In genomic region chr10:17454801-17455520, GRCh38 we compare ENCODE assay signal across 9 cellular contexts. TPM values are rescaled to one million over a fixed set of nuclear protein-coding genes. Genes with fewer than 3 reads are reported as not detected.
A peak's percentile ranks its signal among the peaks of the same experiment; 100 is the strongest.
DNase-seq lines count a peak whose midpoint lies in the region; ATAC-seq and TF ChIP-seq lines count a peak whose summit lies in the region.
"Had no signal": no experiment of that assay in that cellular context is flagged by ENCODE, and none has a peak within 500 bp of the region (broad histone marks: within the 10 kb centered on the region; RNA-seq: fewer than 3 reads in every experiment).

No MANE protein-coding gene starts in this region.

- H3K36me3 ChIP-seq in esophagus squamous epithelium (no peaks in the 10 kb centered on the region), skeletal muscle satellite cell (ENCODE audit: insufficient read depth, low read length) (no peaks in the 10 kb centered on the region)

- TF ChIP-seq CTCF in esophagus squamous epithelium (IDR thresholded peaks at IDR 0.05) (no peak), foreskin keratinocyte (conservative IDR thresholded peaks at IDR 0.05) (no peak)

- TF ChIP-seq POLR2A in esophagus squamous epithelium (IDR thresholded peaks at IDR 0.05), result no peak

- intact Hi-C loops in esophagus squamous epithelium (cut with DNase I), result no loop called here

- WGBS in esophagus squamous epithelium, 2 donors, result 53 to 78% methylated on average over 3 to 6 of the region's 6 CpGs

- peak overlapping the region; percentile 57 for H3K9ac ChIP-seq in skeletal muscle satellite cell (ENCODE audit: low read depth, low read length)

- DNase-seq in OCI-M1 (lab: John Stamatoyannopoulos, UW), result peak; percentile 92
- DNase-seq in esophagus squamous epithelium (lab: John Stamatoyannopoulos, UW), result no peak
- no peak for DNase-seq in foreskin keratinocyte
- DNase-seq in central memory CD4-positive, alpha-beta T cell, result no peak

- ATAC-seq in GM21717 (IDR thresholded peaks at IDR 0.05; ENCODE audit: unreplicated experiment) (peak; percentile 12), foreskin keratinocyte (no peak), HG02798 (IDR thresholded peaks at IDR 0.05; ENCODE audit: poor library complexity, unreplicated experiment) (no peak), HG03097 (IDR thresholded peaks at IDR 0.05; ENCODE audit: low FRiP score, unreplicated experiment) (no peak)

- H3K4me1 ChIP-seq in esophagus squamous epithelium (peaks cover 10 to 24% (median 14%) of the 10 kb centered on the region in 3 donors), skeletal muscle satellite cell (ENCODE audit: control insufficient read depth, insufficient read depth, low read length) (peaks cover 7% of the 10 kb centered on the region), foreskin keratinocyte (no peaks in the 10 kb centered on the region)

- peak overlapping the region; percentile 98 for H3K4me2 ChIP-seq in skeletal muscle satellite cell (ENCODE audit: low read length)

- H3K27ac ChIP-seq in esophagus squamous epithelium (peak overlapping the region in 3 of 4 donors; percentile 15 to 66 (median 55)), foreskin keratinocyte (no peak overlapping the region)

- H3K27me3 ChIP-seq in esophagus squamous epithelium, result peaks cover 0 to 64% (median 0%) of the 10 kb centered on the region in 4 donors
- peaks cover 9% of the 10 kb centered on the region for H3K27me3 ChIP-seq in skeletal muscle satellite cell (ENCODE audit: control insufficient read depth, insufficient read depth, low read length)
- peaks cover 10% of the 10 kb centered on the region for H3K27me3 ChIP-seq in foreskin keratinocyte

- H3K4me3 ChIP-seq in esophagus squamous epithelium (peak overlapping the region; percentile 24 to 71 (median 44)), skeletal muscle satellite cell (ENCODE audit: low read length) (peak overlapping the region; percentile 68)

- H3K9me3 ChIP-seq in esophagus squamous epithelium, result no peaks in the 10 kb centered on the region
- peaks cover 3% of the 10 kb centered on the region for H3K9me3 ChIP-seq in skeletal muscle satellite cell (replicated peaks; ENCODE audit: low read length)

RNA-seq across cellular contexts. Expression of gene ST8SIA6, which starts 0.6 kb away (rescaled TPM):
- total RNA-seq in esophagus squamous epithelium, result 1 to 10 TPM in 3 of 4 donors, under 1 TPM in 1; 0.53 to 2.3 (median 1.2) TPM
- total RNA-seq in skeletal muscle satellite cell (2012; rRNA removed), result not detected in 2 replicates
- total RNA-seq in foreskin keratinocyte, result 0.11 TPM in 1 of 2 replicates, not detected in the other
- polyA plus RNA-seq in foreskin keratinocyte, result not detected in 2 replicates
- total RNA-seq: RPMI7951 had no signal
